11 cellular contexts compared by ENCODE assay signal in the genomic region with DNA sequence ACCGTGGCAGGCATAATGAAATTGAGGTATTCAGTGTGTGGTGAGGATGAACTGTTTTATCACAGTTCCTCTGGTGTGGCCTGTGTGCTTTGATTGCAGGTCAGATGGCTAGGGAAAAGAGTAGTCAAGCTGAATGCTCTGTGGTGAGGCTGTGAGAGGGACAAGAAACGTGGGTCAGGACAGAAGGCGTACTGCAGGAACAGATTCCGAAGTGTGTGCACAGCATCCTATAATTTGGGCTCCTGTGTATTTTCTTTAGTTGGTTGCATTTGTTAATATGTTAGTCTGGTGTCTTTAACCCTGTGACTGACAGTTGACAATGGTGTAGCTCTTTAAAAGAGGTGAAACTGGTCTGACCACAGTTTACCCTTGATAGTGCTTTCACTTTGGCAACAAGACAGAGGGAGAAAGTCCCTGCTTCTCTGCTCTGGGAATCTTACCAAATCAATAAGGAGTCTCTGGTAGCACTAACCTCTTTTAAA.
DNase-seq lines count a peak whose midpoint lies in the region; ATAC-seq lines count a peak whose summit lies in the region.
"Had no signal": no experiment of that assay in that cellular context is flagged by ENCODE, and none has a peak within 500 bp of the region (broad histone marks: within the 10 kb centered on the region; RNA-seq: fewer than 3 reads in every experiment).

No MANE protein-coding gene starts in this region.

- H3K79me1 ChIP-seq in mesenchymal stem cell (replicated peaks; ENCODE audit: low read length, poor library complexity, severe bottlenecking): peaks cover 23% of the 10 kb centered on the region

- H3K23ac ChIP-seq in mesenchymal stem cell (ENCODE audit: low read length in 2 of 2): no peak overlapping the region

- H3K9me3 ChIP-seq in mesenchymal stem cell (ENCODE audit: control insufficient read depth, low read length): no peaks in the 10 kb centered on the region
- H3K9me3 ChIP-seq: psoas muscle had no signal

- no peak overlapping the region for H3K27ac ChIP-seq in mesenchymal stem cell (ENCODE audit: low read length, poor library complexity, severe bottlenecking)
- H3K27ac ChIP-seq: psoas muscle had no signal

- H2BK120ac ChIP-seq in mesenchymal stem cell (ENCODE audit: low read depth, low read length): no peak overlapping the region

- WGBS in mesenchymal stem cell: 61% methylated on average over 4 of the region's 4 CpGs

- H3K18ac ChIP-seq in mesenchymal stem cell (ENCODE audit: low read depth in 1 of 2, low read length in 2 of 2): no peak overlapping the region

- DNase-seq in mesenchymal stem cell (no peak), hippocampal formation (lab: John Stamatoyannopoulos, UW) (no peak), amygdala (lab: John Stamatoyannopoulos, UW) (no peak)
- no peak for DNase-seq in effector CD4-positive, alpha-beta T cell
- DNase-seq: HFFc6, NCI-H2171, psoas muscle had no signal

- H3K4ac ChIP-seq in mesenchymal stem cell (ENCODE audit: low read depth in 1 of 2, low read length in 2 of 2): no peak overlapping the region

- H3K36me3 ChIP-seq in mesenchymal stem cell (ENCODE audit: control insufficient read depth in 1 of 2, insufficient read depth in 2 of 2, low read depth in 1 of 2, low read length in 2 of 2): no peaks in the 10 kb centered on the region

- no peak overlapping the region for H3K14ac ChIP-seq in mesenchymal stem cell (ENCODE audit: low read length in 2 of 2)

- no peak overlapping the region for H2AK5ac ChIP-seq in mesenchymal stem cell (ENCODE audit: low read length, severe bottlenecking)

- H2BK15ac ChIP-seq in mesenchymal stem cell (ENCODE audit: low read depth, poor library complexity, severe bottlenecking): no peak overlapping the region

- no peak overlapping the region for H4K8ac ChIP-seq in mesenchymal stem cell (ENCODE audit: low read length)

- no peaks in the 10 kb centered on the region for H3K4me1 ChIP-seq in mesenchymal stem cell (ENCODE audit: control insufficient read depth, insufficient read depth, low read depth, low read length)

- no peak overlapping the region for H2AFZ ChIP-seq in mesenchymal stem cell (ENCODE audit: low read depth, low read length)

- H3K4me3 ChIP-seq in mesenchymal stem cell (ENCODE audit: insufficient read depth in 1 of 2, low read depth in 1 of 2, low read length in 2 of 2): no peak overlapping the region
- H3K4me3 ChIP-seq: psoas muscle had no signal

- ATAC-seq in GM18867 (IDR thresholded peaks at IDR 0.05; ENCODE audit: unreplicated experiment) (peak; percentile 88), GM21529 (IDR thresholded peaks at IDR 0.05; ENCODE audit: unreplicated experiment) (peak; percentile 72), HG03196 (IDR thresholded peaks at IDR 0.05; ENCODE audit: unreplicated experiment) (peak; percentile 74), GM19324 (IDR thresholded peaks at IDR 0.05; ENCODE audit: low FRiP score, unreplicated experiment) (no peak)
- ATAC-seq: psoas muscle had no signal

- no peak overlapping the region for H2BK5ac ChIP-seq in mesenchymal stem cell (ENCODE audit: low read depth, low read length, poor library complexity, severe bottlenecking)

- H4K91ac ChIP-seq in mesenchymal stem cell (ENCODE audit: low read length): no peak overlapping the region

- H3K27me3 ChIP-seq in mesenchymal stem cell (ENCODE audit: control insufficient read depth in 1 of 2, insufficient read depth in 1 of 2, low read length in 2 of 2): no peaks in the 10 kb centered on the region

- H3K4me2 ChIP-seq in mesenchymal stem cell (ENCODE audit: low read length, poor library complexity, severe bottlenecking): no peak overlapping the region

- peak overlapping the region; percentile 23 for H3K9ac ChIP-seq in mesenchymal stem cell (ENCODE audit: low read length)

- no peak overlapping the region for H2BK12ac ChIP-seq in mesenchymal stem cell (ENCODE audit: low read length in 2 of 2)
